Comparison of ENCODE assay signal across 18 cellular contexts in the genomic region with DNA sequence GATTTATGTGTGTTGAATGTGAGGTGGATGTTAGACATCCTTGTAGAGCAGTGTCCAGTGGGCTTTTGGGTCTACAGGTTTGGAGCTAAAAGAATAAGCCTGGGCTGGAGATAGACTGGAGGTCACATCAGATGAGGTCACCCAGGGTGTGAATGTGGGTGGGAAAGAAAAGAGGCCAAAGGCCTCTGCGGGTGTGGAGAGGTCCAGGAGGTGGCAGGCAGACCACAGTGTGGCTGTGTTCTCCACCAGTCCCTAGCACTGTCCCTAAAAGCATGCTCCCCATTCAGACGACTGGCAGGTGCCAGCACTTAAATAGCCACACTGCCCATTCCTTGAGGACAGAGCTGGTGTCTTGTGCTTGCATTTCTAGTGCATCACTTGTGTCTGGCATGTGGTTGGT. TPM values are rescaled to one million over a fixed set of nuclear protein-coding genes. Genes with fewer than 3 reads are reported as not detected.
DNase-seq lines count a peak whose midpoint lies in the region; ATAC-seq and TF ChIP-seq lines count a peak whose summit lies in the region.
"Had no signal": no experiment of that assay in that cellular context is flagged by ENCODE, and none has a peak within 500 bp of the region (broad histone marks: within the 10 kb centered on the region; RNA-seq: fewer than 3 reads in every experiment).

No MANE protein-coding gene starts in this region.

- H3K23ac ChIP-seq in mesenchymal stem cell (ENCODE audit: low read length in 2 of 2), result no peak overlapping the region

- H4K8ac ChIP-seq in mesenchymal stem cell (ENCODE audit: low read length), result no peak overlapping the region

- H3K4me3 ChIP-seq in mesenchymal stem cell (ENCODE audit: insufficient read depth in 1 of 2, low read depth in 1 of 2, low read length in 2 of 2) (no peak overlapping the region), upper lobe of right lung (no peak overlapping the region), WERI-Rb-1 (ENCODE audit: low read depth, low read length) (no peak overlapping the region)
- H3K4me3 ChIP-seq: body of pancreas, coronary artery, heart right ventricle, sigmoid colon, upper lobe of left lung had no signal

- peaks cover 8% of the 10 kb centered on the region for H3K79me1 ChIP-seq in mesenchymal stem cell (replicated peaks; ENCODE audit: low read length, poor library complexity, severe bottlenecking)

- intact Hi-C loops in upper lobe of right lung (cut with DNase I), result no loop called here

- H3K4me2 ChIP-seq in mesenchymal stem cell (ENCODE audit: low read length, poor library complexity, severe bottlenecking), result no peak overlapping the region

- no peak overlapping the region for H3K14ac ChIP-seq in mesenchymal stem cell (ENCODE audit: low read length in 2 of 2)

- H2BK5ac ChIP-seq in mesenchymal stem cell (ENCODE audit: low read depth, low read length, poor library complexity, severe bottlenecking), result no peak overlapping the region

- peaks cover 6% of the 10 kb centered on the region for H3K36me3 Mint-ChIP-seq in activated naive CD8-positive, alpha-beta T cell
- H3K36me3 Mint-ChIP-seq in activated naive CD8-positive, alpha-beta T cell treated with anti-CD3 and anti-CD28 coated beads for 36 hours, result peaks cover 28% of the 10 kb centered on the region
- peaks cover 28% of the 10 kb centered on the region for H3K36me3 Mint-ChIP-seq in activated T-helper 17 cell treated with anti-CD3 and anti-CD28 coated beads, Interleukin-2, amount 50 U/mL, for 72 hours (ENCODE audit: low read depth)

- H2BK15ac ChIP-seq in mesenchymal stem cell (ENCODE audit: low read depth, poor library complexity, severe bottlenecking), result no peak overlapping the region

- no peak overlapping the region for H2BK12ac ChIP-seq in mesenchymal stem cell (ENCODE audit: low read length in 2 of 2)

- no peak overlapping the region for H2AFZ ChIP-seq in mesenchymal stem cell (ENCODE audit: low read depth, low read length)

- H3K4ac ChIP-seq in mesenchymal stem cell (ENCODE audit: low read depth in 1 of 2, low read length in 2 of 2), result no peak overlapping the region

- H2AK5ac ChIP-seq in mesenchymal stem cell (ENCODE audit: low read length, severe bottlenecking), result no peak overlapping the region

- H2BK120ac ChIP-seq in mesenchymal stem cell (ENCODE audit: low read depth, low read length), result no peak overlapping the region

- H3K4me1 ChIP-seq in mesenchymal stem cell (ENCODE audit: control insufficient read depth, insufficient read depth, low read depth, low read length) (peaks cover 13% of the 10 kb centered on the region), upper lobe of right lung (peaks cover 31% of the 10 kb centered on the region)

- peak overlapping the region; percentile 64 for H3K27ac Mint-ChIP-seq in activated naive CD8-positive, alpha-beta T cell
- no peak overlapping the region for H3K27ac Mint-ChIP-seq in activated naive CD8-positive, alpha-beta T cell treated with anti-CD3 and anti-CD28 coated beads for 36 hours
- H3K27ac Mint-ChIP-seq in activated T-helper 17 cell treated with anti-CD3 and anti-CD28 coated beads, Interleukin-2, amount 50 U/mL, for 72 hours, result peak overlapping the region; percentile 67
- H3K27ac Mint-ChIP-seq: activated naive CD4-positive, alpha-beta T cell treated with anti-CD3 and anti-CD28 coated beads, Interleukin-2, amount 10 ng/mL, durations not matched to agents 7 days and 5 days had no signal

- H3K27me3 ChIP-seq in mesenchymal stem cell (ENCODE audit: control insufficient read depth in 1 of 2, insufficient read depth in 1 of 2, low read length in 2 of 2), result no peaks in the 10 kb centered on the region
- no peaks in the 10 kb centered on the region for H3K27me3 ChIP-seq in upper lobe of right lung
- H3K27me3 ChIP-seq in WERI-Rb-1 (ENCODE audit: insufficient read depth, low read depth, severe bottlenecking), result no peaks in the 10 kb centered on the region
- H3K27me3 ChIP-seq: body of pancreas, heart right ventricle, sigmoid colon, upper lobe of left lung had no signal

- H3K9me3 Mint-ChIP-seq in activated naive CD8-positive, alpha-beta T cell (ENCODE audit: low read depth), result no peaks in the 10 kb centered on the region
- H3K9me3 Mint-ChIP-seq in activated naive CD8-positive, alpha-beta T cell treated with anti-CD3 and anti-CD28 coated beads for 36 hours, result no peaks in the 10 kb centered on the region
- H3K9me3 Mint-ChIP-seq in activated T-helper 17 cell treated with anti-CD3 and anti-CD28 coated beads, Interleukin-2, amount 50 U/mL, for 72 hours, result no peaks in the 10 kb centered on the region
- H3K9me3 Mint-ChIP-seq: activated naive CD4-positive, alpha-beta T cell treated with anti-CD3 and anti-CD28 coated beads, Interleukin-2, amount 10 ng/mL, durations not matched to agents 7 days and 5 days had no signal

- ATAC-seq in activated T-helper 17 cell treated with anti-CD3 and anti-CD28 coated beads, Interleukin-2, amount 50 U/mL, for 72 hours (replicated peaks), result no peak
- peak; percentile 4 for ATAC-seq in upper lobe of right lung
- ATAC-seq: body of pancreas, heart right ventricle had no signal

- no peak overlapping the region for H4K91ac ChIP-seq in mesenchymal stem cell (ENCODE audit: low read length)

- H3K9ac ChIP-seq in mesenchymal stem cell (ENCODE audit: low read length), result peak overlapping the region; percentile 7

- no peak for DNase-seq in activated naive CD8-positive, alpha-beta T cell treated with anti-CD3 and anti-CD28 coated beads for 36 hours
- no peak for DNase-seq in mesenchymal stem cell
- DNase-seq in upper lobe of right lung, result no peak
- no peak for DNase-seq in WERI-Rb-1
- DNase-seq in midbrain (lab: John Stamatoyannopoulos, UW), result no peak
- no peak for DNase-seq in NCI-H510A treated with DMSO at 0.1 percent for 48 hours (lab: John Stamatoyannopoulos, UW)
- DNase-seq: activated naive CD4-positive, alpha-beta T cell treated with anti-CD3 and anti-CD28 coated beads, Interleukin-2, amount 10 ng/mL, durations not matched to agents 7 days and 5 days; body of pancreas; heart right ventricle; NCI-H1048; NCI-H2029 treated with DMSO at 0.1 percent for 48 hours; NCI-H446; sigmoid colon; stimulated activated CD4-positive, alpha-beta T cell treated with anti-CD3 and anti-CD28 coated beads, Interleukin-2, amount 100 ng/mL, for 24 hours; upper lobe of left lung had no signal

- H3K4me1 Mint-ChIP-seq in activated naive CD8-positive, alpha-beta T cell (ENCODE audit: low read depth), result peaks cover 54% of the 10 kb centered on the region
- H3K4me1 Mint-ChIP-seq in activated naive CD8-positive, alpha-beta T cell treated with anti-CD3 and anti-CD28 coated beads for 36 hours, result peaks cover 42% of the 10 kb centered on the region
- peaks cover 28% of the 10 kb centered on the region for H3K4me1 Mint-ChIP-seq in activated T-helper 17 cell treated with anti-CD3 and anti-CD28 coated beads, Interleukin-2, amount 50 U/mL, for 72 hours

- H3K9me3 ChIP-seq in mesenchymal stem cell (ENCODE audit: control insufficient read depth, low read length), result no peaks in the 10 kb centered on the region
- H3K9me3 ChIP-seq in upper lobe of right lung, result no peaks in the 10 kb centered on the region
- no peaks in the 10 kb centered on the region for H3K9me3 ChIP-seq in WERI-Rb-1 (ENCODE audit: severe bottlenecking)
- H3K9me3 ChIP-seq: body of pancreas, sigmoid colon, upper lobe of left lung had no signal

- no peaks in the 10 kb centered on the region for H3K27me3 Mint-ChIP-seq in activated naive CD8-positive, alpha-beta T cell
- no peaks in the 10 kb centered on the region for H3K27me3 Mint-ChIP-seq in activated naive CD8-positive, alpha-beta T cell treated with anti-CD3 and anti-CD28 coated beads for 36 hours
- H3K27me3 Mint-ChIP-seq in activated T-helper 17 cell treated with anti-CD3 and anti-CD28 coated beads, Interleukin-2, amount 50 U/mL, for 72 hours, result no peaks in the 10 kb centered on the region
- H3K27me3 Mint-ChIP-seq: activated naive CD4-positive, alpha-beta T cell treated with anti-CD3 and anti-CD28 coated beads, Interleukin-2, amount 10 ng/mL, durations not matched to agents 7 days and 5 days had no signal

- H3K4me3 Mint-ChIP-seq in activated naive CD8-positive, alpha-beta T cell, result peak overlapping the region; percentile 34
- no peak overlapping the region for H3K4me3 Mint-ChIP-seq in activated naive CD8-positive, alpha-beta T cell treated with anti-CD3 and anti-CD28 coated beads for 36 hours
- no peak overlapping the region for H3K4me3 Mint-ChIP-seq in activated T-helper 17 cell treated with anti-CD3 and anti-CD28 coated beads, Interleukin-2, amount 50 U/mL, for 72 hours
- H3K4me3 Mint-ChIP-seq: activated naive CD4-positive, alpha-beta T cell treated with anti-CD3 and anti-CD28 coated beads, Interleukin-2, amount 10 ng/mL, durations not matched to agents 7 days and 5 days had no signal

- H3K36me3 ChIP-seq in mesenchymal stem cell (ENCODE audit: control insufficient read depth in 1 of 2, insufficient read depth in 2 of 2, low read depth in 1 of 2, low read length in 2 of 2) (peaks cover 4 to 26% of the 10 kb centered on the region in 2 experiments), upper lobe of right lung (no peaks in the 10 kb centered on the region), WERI-Rb-1 (peaks cover 18% of the 10 kb centered on the region)
- H3K36me3 ChIP-seq: sigmoid colon, upper lobe of left lung had no signal

- H3K18ac ChIP-seq in mesenchymal stem cell (ENCODE audit: low read depth in 1 of 2, low read length in 2 of 2), result no peak overlapping the region

- H3K27ac ChIP-seq in mesenchymal stem cell (ENCODE audit: low read length, poor library complexity, severe bottlenecking), result no peak overlapping the region
- H3K27ac ChIP-seq in upper lobe of right lung, result no peak overlapping the region
- H3K27ac ChIP-seq in WERI-Rb-1, result no peak overlapping the region
- H3K27ac ChIP-seq: body of pancreas, coronary artery, upper lobe of left lung had no signal

- TF ChIP-seq CTCF in upper lobe of right lung (IDR thresholded peaks at IDR 0.05) (no peak), WERI-Rb-1 (IDR thresholded peaks at IDR 0.05; ENCODE audit: low read depth, low read length) (no peak)

- WGBS in mesenchymal stem cell, result 85% methylated on average over 2 of the region's 2 CpGs

RNA-seq across cellular contexts. Expression of gene ATG4B, which starts 4.1 kb away (rescaled TPM):
- total RNA-seq in activated naive CD8-positive, alpha-beta T cell treated with anti-CD3 and anti-CD28 coated beads for 36 hours, result 10 to 100 TPM; 72.5 to 73.8 TPM
- 10 to 100 TPM; 88.3 to 91.3 TPM for total RNA-seq in activated T-helper 17 cell treated with anti-CD3 and anti-CD28 coated beads, Interleukin-2, amount 50 U/mL, for 72 hours
- polyA plus RNA-seq in mesenchymal stem cell (2013, experiment 1 of 2), result 50.1 TPM
- 44.5 TPM for polyA plus RNA-seq in mesenchymal stem cell (2013, experiment 2 of 2)
- 72.0 TPM for total RNA-seq in upper lobe of right lung

RNA-seq across cellular contexts. Expression of gene THAP4, which starts 4.7 kb away (rescaled TPM):
- total RNA-seq in activated naive CD8-positive, alpha-beta T cell treated with anti-CD3 and anti-CD28 coated beads for 36 hours, result 10 to 100 TPM; 54.8 to 55.0 TPM
- 10 to 100 TPM; 35.0 to 42.5 TPM for total RNA-seq in activated T-helper 17 cell treated with anti-CD3 and anti-CD28 coated beads, Interleukin-2, amount 50 U/mL, for 72 hours
- 43.7 TPM for polyA plus RNA-seq in mesenchymal stem cell (2013, experiment 1 of 2)
- polyA plus RNA-seq in mesenchymal stem cell (2013, experiment 2 of 2), result 43.3 TPM
- 46.1 TPM for total RNA-seq in upper lobe of right lung

RNA-seq across cellular contexts. Expression of gene DTYMK, which starts 45.0 kb away (rescaled TPM):
- 100 to 1,000 TPM; 116 to 121 TPM for total RNA-seq in activated naive CD8-positive, alpha-beta T cell treated with anti-CD3 and anti-CD28 coated beads for 36 hours
- total RNA-seq in activated T-helper 17 cell treated with anti-CD3 and anti-CD28 coated beads, Interleukin-2, amount 50 U/mL, for 72 hours, result 100 to 1,000 TPM in 1 of 2 donors, 10 to 100 TPM in 1; 55.5 to 107 TPM
- polyA plus RNA-seq in mesenchymal stem cell (2013, experiment 1 of 2), result 20.3 TPM
- polyA plus RNA-seq in mesenchymal stem cell (2013, experiment 2 of 2), result 20.5 TPM
- 14.9 TPM for total RNA-seq in upper lobe of right lung
